In the genomic region with DNA sequence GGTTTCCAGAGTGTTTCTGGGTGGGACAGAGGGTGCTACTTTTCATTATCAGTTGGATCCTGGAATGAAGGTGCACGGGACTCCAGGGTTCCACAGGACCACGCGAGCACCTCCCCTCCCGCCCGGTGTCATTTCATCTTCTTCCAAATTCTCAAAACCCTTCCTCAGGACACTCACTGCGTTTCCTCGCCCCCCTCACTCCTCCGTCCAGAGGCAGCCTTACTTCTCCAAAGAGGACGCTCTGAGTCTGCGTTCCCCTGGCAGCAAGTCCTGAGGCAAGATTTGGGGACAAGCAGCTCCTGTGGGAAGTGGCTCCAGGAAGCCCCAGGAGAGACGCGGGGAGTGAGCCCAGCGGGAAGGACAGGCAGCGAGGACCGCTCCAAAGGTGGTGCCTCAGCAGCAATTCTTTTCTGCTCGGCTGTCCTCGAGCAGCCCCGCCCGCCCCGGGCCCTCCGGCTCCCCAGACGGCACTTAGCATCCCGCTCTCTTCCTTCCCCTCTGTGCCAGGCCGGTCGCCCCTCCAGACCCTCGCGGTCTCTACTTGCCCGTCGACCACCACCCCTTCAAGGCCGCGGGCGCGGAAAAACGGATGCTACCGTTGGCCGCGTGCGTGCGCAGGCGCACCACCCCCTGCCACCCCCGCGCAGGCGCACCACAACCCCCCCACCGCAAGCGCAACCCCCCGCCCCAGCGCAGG, we compare ENCODE assay signal across 8 cellular contexts.
DNase-seq lines count a peak whose midpoint lies in the region; ATAC-seq and TF ChIP-seq lines count a peak whose summit lies in the region.

No MANE protein-coding gene starts in this region.

- H3K9me3 ChIP-seq in OCI-LY1 (ENCODE audit: low read length) (no peaks in the 10 kb centered on the region), neuron (ENCODE audit: low read length) (peaks cover 1% of the 10 kb centered on the region)

- no peaks in the 10 kb centered on the region for H3F3A ChIP-seq in OCI-LY1 (ENCODE audit: insufficient read depth, low read length)

- peaks cover 43% of the 10 kb centered on the region for H3K36me3 Mint-ChIP-seq in activated T-cell treated with anti-CD3 and anti-CD28 coated beads, Interleukin-2, amount 50 U/mL, for 24 hours (ENCODE audit: low read depth)

- H2AFZ ChIP-seq in OCI-LY1 (ENCODE audit: low read length) (no peak overlapping the region), neuron (ENCODE audit: low read depth, low read length) (peak overlapping the region; percentile 44)

- H3K27me3 ChIP-seq in OCI-LY1 (ENCODE audit: insufficient read depth, low read length) (no peaks in the 10 kb centered on the region), neuron (ENCODE audit: insufficient read depth, low read length) (no peaks in the 10 kb centered on the region)

- DNase-seq in activated T-cell treated with anti-CD3 and anti-CD28 coated beads, Interleukin-2, amount 50 U/mL, for 24 hours: no peak
- DNase-seq in activated T-cell treated with anti-CD3 and anti-CD28 coated beads, Interleukin-2, amount 50 U/mL, for 48 hours: no peak
- DNase-seq in epithelial cell of esophagus (ENCODE audit: low read depth) (no peak), NCI-H2196 (lab: John Stamatoyannopoulos, UW; ENCODE audit: unreplicated experiment) (no peak), 8988T (no peak)

- H3K4me1 ChIP-seq in OCI-LY1 (ENCODE audit: insufficient read depth, low read length, severe bottlenecking): peaks cover 37% of the 10 kb centered on the region
- H3K4me1 ChIP-seq in neuron (ENCODE audit: insufficient read depth, low read length): peaks cover 19% of the 10 kb centered on the region

- H3K79me2 ChIP-seq in OCI-LY1 (ENCODE audit: insufficient read depth, low read length): peaks cover 23% of the 10 kb centered on the region

- H3K4me3 Mint-ChIP-seq in activated T-cell treated with anti-CD3 and anti-CD28 coated beads, Interleukin-2, amount 50 U/mL, for 24 hours: peak overlapping the region; percentile 87

- H3K9me3 Mint-ChIP-seq in activated T-cell treated with anti-CD3 and anti-CD28 coated beads, Interleukin-2, amount 50 U/mL, for 24 hours: peaks cover 5% of the 10 kb centered on the region

- peaks cover 66% of the 10 kb centered on the region for H3K4me1 Mint-ChIP-seq in activated T-cell treated with anti-CD3 and anti-CD28 coated beads, Interleukin-2, amount 50 U/mL, for 24 hours (ENCODE audit: low read depth)

- H3K9ac ChIP-seq in OCI-LY1 (ENCODE audit: low read length): peak overlapping the region; percentile 86

- peak overlapping the region; percentile 65 for H3K27ac ChIP-seq in OCI-LY1 (ENCODE audit: low read depth, low read length, poor library complexity, severe bottlenecking)

- H3K4me3 ChIP-seq in OCI-LY1 (ENCODE audit: low read depth, low read length, poor library complexity, severe bottlenecking) (peak overlapping the region; percentile 81), epithelial cell of esophagus (ENCODE audit: low read length) (peak overlapping the region; percentile 92), neuron (ENCODE audit: low read length) (peak overlapping the region; percentile 67)

- ATAC-seq in HG02840 (IDR thresholded peaks at IDR 0.05; ENCODE audit: low FRiP score, unreplicated experiment): peak; percentile 43

- H3K4me2 ChIP-seq in OCI-LY1 (ENCODE audit: low read length): peak overlapping the region; percentile 80

- TF ChIP-seq CTCF in OCI-LY1 (IDR thresholded peaks at IDR 0.05; ENCODE audit: low read length) (no peak), epithelial cell of esophagus (IDR thresholded peaks at IDR 0.05; ENCODE audit: insufficient read depth, low read depth, low read length, missing control alignments) (no peak)

- H3K27me3 Mint-ChIP-seq in activated T-cell treated with anti-CD3 and anti-CD28 coated beads, Interleukin-2, amount 50 U/mL, for 24 hours: no peaks in the 10 kb centered on the region

- peak overlapping the region; percentile 96 for H3K27ac Mint-ChIP-seq in activated T-cell treated with anti-CD3 and anti-CD28 coated beads, Interleukin-2, amount 50 U/mL, for 24 hours

- no peaks in the 10 kb centered on the region for H4K20me1 ChIP-seq in OCI-LY1 (ENCODE audit: insufficient read depth, low read length)

- H3K36me3 ChIP-seq in OCI-LY1 (ENCODE audit: insufficient read depth, low read length) (peaks cover 19% of the 10 kb centered on the region), neuron (ENCODE audit: insufficient read depth, low read length) (peaks cover 3% of the 10 kb centered on the region)

- no peaks in the 10 kb centered on the region for H3K9me2 ChIP-seq in OCI-LY1 (ENCODE audit: low read depth, low read length)
